In genomic region chr1:118483245-118484006, GRCh38 we compare ENCODE assay signal across 15 cellular contexts.
DNase-seq lines count a peak whose midpoint lies in the region; ATAC-seq and TF ChIP-seq lines count a peak whose summit lies in the region.
"Had no signal": no experiment of that assay in that cellular context is flagged by ENCODE, and none has a peak within 500 bp of the region (broad histone marks: within the 10 kb centered on the region; RNA-seq: fewer than 3 reads in every experiment).

No MANE protein-coding gene starts in this region.

- H2AFZ ChIP-seq in osteoblast (ENCODE audit: low read length): no peak overlapping the region

- no peak overlapping the region for H3K4me2 ChIP-seq in osteoblast (ENCODE audit: insufficient read depth, low read length)

- no peaks in the 10 kb centered on the region for H3K4me1 ChIP-seq in osteoblast (ENCODE audit: insufficient read depth, low read length)
- no peaks in the 10 kb centered on the region for H3K4me1 ChIP-seq in vagina

- ATAC-seq in HG03135 (IDR thresholded peaks at IDR 0.05; ENCODE audit: unreplicated experiment) (no peak), left cardiac atrium (no peak)
- ATAC-seq: PC-3 had no signal

- peak overlapping the region; percentile 28; the same call in 1 of the 2 replicates for H3K27ac ChIP-seq in VCaP
- no peak overlapping the region for H3K27ac ChIP-seq in osteoblast (ENCODE audit: low read depth, low read length)
- no peak overlapping the region for H3K27ac ChIP-seq in vagina

- TF ChIP-seq POLR2A in vagina (IDR thresholded peaks at IDR 0.05): no peak

- TF ChIP-seq CTCF in VCaP (conservative IDR thresholded peaks at IDR 0.05) (no peak), osteoblast (IDR thresholded peaks at IDR 0.05; ENCODE audit: extremely low read depth, low read depth, low read length) (no peak), vagina (IDR thresholded peaks at IDR 0.05) (no peak)

- no peaks in the 10 kb centered on the region for H3K79me2 ChIP-seq in osteoblast (ENCODE audit: insufficient read depth, low read length)

- no peak overlapping the region for H3K4me3 ChIP-seq in osteoblast (ENCODE audit: insufficient read depth, low read length)
- no peak overlapping the region for H3K4me3 ChIP-seq in vagina

- H3K27me3 ChIP-seq in osteoblast (ENCODE audit: insufficient read depth, low read length) (no peaks in the 10 kb centered on the region), vagina (no peaks in the 10 kb centered on the region)

- H4K20me1 ChIP-seq in osteoblast (ENCODE audit: insufficient read depth, low read length): no peaks in the 10 kb centered on the region

- H3K36me3 ChIP-seq in osteoblast (ENCODE audit: insufficient read depth, low read length): no peaks in the 10 kb centered on the region
- H3K36me3 ChIP-seq in vagina: no peaks in the 10 kb centered on the region

- H3K9me3 ChIP-seq in osteoblast (ENCODE audit: low read depth, low read length): no peaks in the 10 kb centered on the region
- H3K9me3 ChIP-seq in vagina: no peaks in the 10 kb centered on the region

- DNase-seq in DMS53 treated with DMSO at 0.1 percent for 48 hours (lab: John Stamatoyannopoulos, UW; ENCODE audit: unreplicated experiment) (peak; percentile 43), iPS DF 4.7 (ENCODE audit: extremely low read depth, low spot score) (peak; percentile 19), osteoblast (ENCODE audit: insufficient read length, low spot score, missing footprints) (peak; percentile 27), vagina (ENCODE audit: extremely low spot score in 2 of 2) (no peak), left cardiac atrium (no peak)
- no peak for DNase-seq in activated CD4-positive, CD25-positive, alpha-beta regulatory T cell treated with anti-CD3 and anti-CD28 coated beads, Interleukin-2, amount 50 U/mL, for 72 hours
- DNase-seq: C1 segment of cervical spinal cord, DMS 273 treated with DMSO at 0.1 percent for 48 hours, H7, NCI-H2107, NCI-H345, NCI-H526 treated with DMSO at 0.1 percent for 48 hours, PC-3 had no signal

- intact Hi-C loops in vagina (cut with DNase I) (no loop called here), left cardiac atrium (cut with DNase I) (no loop called here)

Comparison
In these comparisons a context has a peak if more than half of its experiments do, and no peak if none do; other contexts are left out.
1. DNase-seq: peak in DMS53 treated with DMSO at 0.1 percent for 48 hours (single experiment), iPS DF 4.7 (single experiment) and osteoblast (single experiment); none in vagina (0 of 2), activated CD4-positive, CD25-positive, alpha-beta regulatory T cell treated with anti-CD3 and anti-CD28 coated beads, Interleukin-2, amount 50 U/mL, for 72 hours (single experiment) and left cardiac atrium (single experiment).